Comparison of ENCODE assay signal across 28 cellular contexts in genomic region chr2:228649876-228650275, GRCh38.
"Had no signal": no experiment of that assay in that cellular context is flagged by ENCODE, and none has a peak within 500 bp of the region (broad histone marks: within the 10 kb centered on the region; RNA-seq: fewer than 3 reads in every experiment).

No MANE protein-coding gene starts in this region.

- H3K9me3 ChIP-seq: ascending aorta had no signal

- H3K27ac ChIP-seq: ascending aorta, VCaP had no signal

- H3K36me3 ChIP-seq: ascending aorta had no signal

- H3K27me3 ChIP-seq: ascending aorta had no signal

- DNase-seq: activated B cell treated with CpG ODN at 0.5 μM for 24 hours; activated CD4-positive, alpha-beta memory T cell treated with anti-CD3 and anti-CD28 coated beads for 36 hours; activated CD4-positive, alpha-beta T cell treated with anti-CD3 and anti-CD28 coated beads for 4 hours; activated CD4-positive, alpha-beta T cell treated with anti-CD3 and anti-CD28 coated beads, Interleukin-2, amount 10 ng/mL, durations not matched to agents 24 days and 14 days; activated CD4-positive, alpha-beta T cell treated with anti-CD3 and anti-CD28 coated beads, Interleukin-2, amount 50 U/mL, for 1 hour; activated CD4-positive, alpha-beta T cell treated with anti-CD3 and anti-CD28 coated beads, Interleukin-2, amount 50 U/mL, for 4 hours; activated CD4-positive, CD25-positive, alpha-beta regulatory T cell treated with anti-CD3 and anti-CD28 coated beads, Interleukin-2, amount 50 U/mL, for 72 hours; activated CD8-positive, alpha-beta memory T cell treated with anti-CD3 and anti-CD28 coated beads, Interleukin-2, amount 50 U/mL, for 4 hours; activated CD8-positive, alpha-beta T cell treated with anti-CD3 and anti-CD28 coated beads for 36 hours; activated effector memory CD4-positive, alpha-beta T cell treated with Interleukin-2 at 50 U/mL for 16 hours; activated gamma-delta T cell; activated naive CD4-positive, alpha-beta T cell treated with anti-CD3 and anti-CD28 coated beads, Interleukin-2, amount 10 ng/mL, durations not matched to agents 7 days and 5 days; activated naive CD4-positive, alpha-beta T cell treated with Interleukin-2 at 50 U/mL for 16 hours; activated naive CD8-positive, alpha-beta T cell treated with anti-CD3 and anti-CD28 coated beads, Interleukin-2, amount 10 ng/mL, durations not matched to agents 7 days and 5 days; activated naive CD8-positive, alpha-beta T cell treated with anti-CD3 and anti-CD28 coated beads, Interleukin-2, amount 50 U/mL, for 24 hours; activated T-cell treated with anti-CD3 and anti-CD28 coated beads for 4 hours; activated T-cell treated with anti-CD3 and anti-CD28 coated beads, Interleukin-2, amount 50 U/mL, for 1 hour; activated T-cell treated with anti-CD3 and anti-CD28 coated beads, Interleukin-2, amount 50 U/mL, for 4 hours; activated T-cell treated with anti-CD3 and anti-CD28 coated beads, Interleukin-2, amount 50 U/mL, for 72 hours; amygdala; anterior cingulate cortex; cerebellar nuclear complex; SW 1271; T-helper 1 cell; T-helper 2 cell; T-helper 9 cell had no signal

- ATAC-seq: activated CD8-positive, alpha-beta T cell treated with anti-CD3 and anti-CD28 coated beads for 36 hours; activated naive CD8-positive, alpha-beta T cell treated with anti-CD3 and anti-CD28 coated beads, Interleukin-2, amount 50 U/mL, for 24 hours; activated T-cell treated with anti-CD3 and anti-CD28 coated beads, Interleukin-2, amount 50 U/mL, for 4 hours; activated T-cell treated with anti-CD3 and anti-CD28 coated beads, Interleukin-2, amount 50 U/mL, for 72 hours had no signal

- H3K4me3 ChIP-seq: ascending aorta had no signal
